15 cellular contexts compared by ENCODE assay signal in the genomic region with DNA sequence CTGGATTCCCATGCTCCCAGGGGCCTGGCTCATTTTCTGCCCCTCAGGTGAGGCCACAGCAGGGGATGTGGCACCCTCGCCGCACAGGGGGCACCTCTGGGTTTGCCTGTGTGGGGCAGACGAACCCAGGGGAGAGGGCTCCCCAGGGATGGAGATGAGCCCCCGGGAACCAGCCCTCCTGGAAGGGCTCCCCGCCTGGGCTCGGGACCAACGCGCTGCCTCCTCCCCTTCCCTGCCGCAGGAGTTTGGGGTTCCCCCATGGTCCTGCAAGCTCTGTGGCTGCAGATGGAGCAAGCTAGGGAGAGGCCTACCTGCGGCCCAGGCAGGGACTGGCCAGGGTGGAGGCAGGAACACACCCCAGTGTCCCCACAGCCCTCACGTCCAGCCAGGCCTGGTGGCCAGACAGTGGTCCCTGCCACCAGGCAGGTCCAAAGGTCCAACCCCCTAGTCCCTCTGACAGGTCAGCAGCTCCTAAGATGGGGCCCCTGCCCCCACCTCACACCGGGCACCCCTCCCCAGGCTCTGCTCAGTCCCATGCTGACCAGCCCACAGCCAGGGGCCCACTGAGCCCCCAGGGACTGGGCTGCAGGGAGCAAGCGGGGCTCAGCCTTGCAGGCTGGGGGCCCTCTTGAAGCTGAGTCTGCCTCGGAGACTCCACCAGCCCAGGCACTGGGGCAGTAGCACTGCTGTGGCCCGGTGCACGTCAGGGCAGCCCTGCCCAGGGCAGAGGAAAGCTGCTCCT. TPM values are rescaled to one million over a fixed set of nuclear protein-coding genes. Genes with fewer than 3 reads are reported as not detected.
DNase-seq lines count a peak whose midpoint lies in the region; ATAC-seq and TF ChIP-seq lines count a peak whose summit lies in the region.
"Had no signal": no experiment of that assay in that cellular context is flagged by ENCODE, and none has a peak within 500 bp of the region (broad histone marks: within the 10 kb centered on the region; RNA-seq: fewer than 3 reads in every experiment).

No MANE protein-coding gene starts in this region.

- intact Hi-C loops in left ventricle myocardium inferior (cut with micrococcal nuclease): no loop called here
- intact Hi-C loops in psoas muscle (cut with DNase I): loop anchor here in 1 of 2 donors (5.0 kb wide), 1 partner anchor 51 kb away; a partner anchor contains a TSS
- intact Hi-C loops in activated T-helper 1 cell treated with anti-CD3 and anti-CD28 coated beads, Interleukin-12 subunit alpha, Interleukin-12 subunit beta, Interleukin-2, Interleukin-4 antibody, amounts not matched to agents 30 ng/mL and 10 ng/mL and 1 ng/mL, durations not matched to agents 14 hours and 24 hours and 36 hours (cut with micrococcal nuclease): no loop called here
- intact Hi-C loops in naive thymus-derived CD4-positive, alpha-beta T cell (cut with micrococcal nuclease): no loop called here

- H3K4me2 ChIP-seq in BLaER1: peak overlapping the region; percentile 25; the same call in 1 of the 2 replicates

- POLR2A ChIA-PET in naive thymus-derived CD4-positive, alpha-beta T cell (lab: Charles Lee): no interaction called here

- ATAC-seq in psoas muscle: no peak
- ATAC-seq in naive thymus-derived CD4-positive, alpha-beta T cell: no peak
- ATAC-seq: CD8-positive, alpha-beta T cell had no signal

- no peak overlapping the region for H3K9ac ChIP-seq in BLaER1

- peaks cover 8% of the 10 kb centered on the region for H3K9me3 Mint-ChIP-seq in activated T-helper 1 cell treated with anti-CD3 and anti-CD28 coated beads, Interleukin-12 subunit alpha, Interleukin-12 subunit beta, Interleukin-2, Interleukin-4 antibody, amounts not matched to agents 30 ng/mL and 10 ng/mL and 1 ng/mL, durations not matched to agents 14 hours and 24 hours and 36 hours
- H3K9me3 Mint-ChIP-seq in naive thymus-derived CD4-positive, alpha-beta T cell: peaks cover 0 to 6% (median 3%) of the 10 kb centered on the region in 11 donors

- H4K20me1 ChIP-seq in BLaER1: peaks cover 65% of the 10 kb centered on the region

- no peak for TF ChIP-seq CTCF in VCaP (conservative IDR thresholded peaks at IDR 0.05)
- no peak for TF ChIP-seq CTCF in left ventricle myocardium inferior (IDR thresholded peaks at IDR 0.05; ENCODE audit: borderline replicate concordance)
- TF ChIP-seq CTCF in psoas muscle (IDR thresholded peaks at IDR 0.05): no peak

- H3K4me3 ChIP-seq in BLaER1 (no peak overlapping the region), left ventricle myocardium inferior (peak overlapping the region; percentile 6), psoas muscle (peak overlapping the region; percentile 34)
- no peak overlapping the region for H3K4me3 ChIP-seq in naive thymus-derived CD4-positive, alpha-beta T cell (ENCODE audit: low read length)

- no peaks in the 10 kb centered on the region for H3K4me1 Mint-ChIP-seq in activated T-helper 1 cell treated with anti-CD3 and anti-CD28 coated beads, Interleukin-12 subunit alpha, Interleukin-12 subunit beta, Interleukin-2, Interleukin-4 antibody, amounts not matched to agents 30 ng/mL and 10 ng/mL and 1 ng/mL, durations not matched to agents 14 hours and 24 hours and 36 hours (ENCODE audit: low read depth)
- H3K4me1 Mint-ChIP-seq in naive thymus-derived CD4-positive, alpha-beta T cell: peaks cover 0 to 3% (median 0%) of the 10 kb centered on the region in 7 donors

- no peak overlapping the region for H3K27ac Mint-ChIP-seq in activated T-helper 1 cell treated with anti-CD3 and anti-CD28 coated beads, Interleukin-12 subunit alpha, Interleukin-12 subunit beta, Interleukin-2, Interleukin-4 antibody, amounts not matched to agents 30 ng/mL and 10 ng/mL and 1 ng/mL, durations not matched to agents 14 hours and 24 hours and 36 hours
- H3K27ac Mint-ChIP-seq in naive thymus-derived CD4-positive, alpha-beta T cell: no peak overlapping the region
- H3K27ac Mint-ChIP-seq: CD8-positive, alpha-beta T cell; dendritic cell treated with granulocyte-macrophage colony-stimulating factor and Interleukin-4, amounts not matched to agents 40 ng/mL and 50 ng/mL, for 4 days; memory B cell had no signal

- WGBS in psoas muscle, 3 donors: 88 to 92% (median 89%) methylated on average over 15 to 16 of the region's 16 CpGs

- CTCF ChIA-PET in naive thymus-derived CD4-positive, alpha-beta T cell (lab: Charles Lee): no interaction called here

- no peak for DNase-seq in left ventricle myocardium inferior
- peak; percentile 22 to 53 for DNase-seq in psoas muscle
- DNase-seq in activated T-helper 1 cell treated with anti-CD3 and anti-CD28 coated beads, Interleukin-12 subunit alpha, Interleukin-12 subunit beta, Interleukin-2, Interleukin-4 antibody, amounts not matched to agents 30 ng/mL and 10 ng/mL and 1 ng/mL, durations not matched to agents 14 hours and 24 hours and 36 hours (ENCODE audit: low spot score): no peak
- no peak for DNase-seq in naive thymus-derived CD4-positive, alpha-beta T cell
- DNase-seq in NCI-H2029 (lab: John Stamatoyannopoulos, UW): no peak
- no peak for DNase-seq in NCI-H1694 (lab: John Stamatoyannopoulos, UW)
- DNase-seq: activated gamma-delta T cell treated with Interleukin-2 at 50 U/mL for 16 hours; HCEC 1CT; NCI-H146; stimulated activated naive CD4-positive, alpha-beta T cell had no signal

- peaks cover 8% of the 10 kb centered on the region; the same call in 1 of the 2 replicates for H3K27me3 ChIP-seq in BLaER1
- H3K27me3 ChIP-seq in left ventricle myocardium inferior (ENCODE audit: low read depth): no peaks in the 10 kb centered on the region
- H3K27me3 ChIP-seq in psoas muscle (ENCODE audit: insufficient read depth in 3 of 3, low read length in 2 of 3): no peaks in the 10 kb centered on the region
- no peaks in the 10 kb centered on the region for H3K27me3 ChIP-seq in naive thymus-derived CD4-positive, alpha-beta T cell (ENCODE audit: control insufficient read depth in 2 of 2, insufficient read depth in 2 of 2, low read length in 2 of 2)

- H3K36me3 Mint-ChIP-seq in activated T-helper 1 cell treated with anti-CD3 and anti-CD28 coated beads, Interleukin-12 subunit alpha, Interleukin-12 subunit beta, Interleukin-2, Interleukin-4 antibody, amounts not matched to agents 30 ng/mL and 10 ng/mL and 1 ng/mL, durations not matched to agents 14 hours and 24 hours and 36 hours (ENCODE audit: low read depth): peaks cover 3% of the 10 kb centered on the region
- peaks cover 0 to 4% (median 4%) of the 10 kb centered on the region in 5 donors for H3K36me3 Mint-ChIP-seq in naive thymus-derived CD4-positive, alpha-beta T cell
- H3K36me3 Mint-ChIP-seq: CD8-positive, alpha-beta T cell had no signal

- peaks cover 9% of the 10 kb centered on the region for H3K9me3 ChIP-seq in BLaER1
- H3K9me3 ChIP-seq in left ventricle myocardium inferior (replicated peaks): peaks cover 8% of the 10 kb centered on the region
- H3K9me3 ChIP-seq in psoas muscle: no peaks in the 10 kb centered on the region
- H3K9me3 ChIP-seq in naive thymus-derived CD4-positive, alpha-beta T cell (ENCODE audit: control insufficient read depth in 2 of 3, low read length in 3 of 3): no peaks in the 10 kb centered on the region

- peaks cover 2% of the 10 kb centered on the region for H3K27me3 Mint-ChIP-seq in activated T-helper 1 cell treated with anti-CD3 and anti-CD28 coated beads, Interleukin-12 subunit alpha, Interleukin-12 subunit beta, Interleukin-2, Interleukin-4 antibody, amounts not matched to agents 30 ng/mL and 10 ng/mL and 1 ng/mL, durations not matched to agents 14 hours and 24 hours and 36 hours (ENCODE audit: insufficient read depth)
- no peaks in the 10 kb centered on the region for H3K27me3 Mint-ChIP-seq in naive thymus-derived CD4-positive, alpha-beta T cell
- H3K27me3 Mint-ChIP-seq: memory B cell had no signal

- H3K27ac ChIP-seq in BLaER1 (no peak overlapping the region), VCaP (peak overlapping the region; percentile 31), left ventricle myocardium inferior (replicated peaks) (peak overlapping the region; percentile 98), psoas muscle (peak overlapping the region; percentile 82)
- no peak overlapping the region for H3K27ac ChIP-seq in naive thymus-derived CD4-positive, alpha-beta T cell (ENCODE audit: low read depth, low read length)

- H3K4me1 ChIP-seq in BLaER1 (peaks cover 56% of the 10 kb centered on the region), left ventricle myocardium inferior (peaks cover 70% of the 10 kb centered on the region), psoas muscle (peaks cover 54% of the 10 kb centered on the region)
- no peaks in the 10 kb centered on the region for H3K4me1 ChIP-seq in naive thymus-derived CD4-positive, alpha-beta T cell (ENCODE audit: control insufficient read depth in 2 of 2, insufficient read depth in 2 of 2, low read length in 2 of 2)

- H3K4me3 Mint-ChIP-seq in activated T-helper 1 cell treated with anti-CD3 and anti-CD28 coated beads, Interleukin-12 subunit alpha, Interleukin-12 subunit beta, Interleukin-2, Interleukin-4 antibody, amounts not matched to agents 30 ng/mL and 10 ng/mL and 1 ng/mL, durations not matched to agents 14 hours and 24 hours and 36 hours: no peak overlapping the region
- no peak overlapping the region for H3K4me3 Mint-ChIP-seq in naive thymus-derived CD4-positive, alpha-beta T cell
- H3K4me3 Mint-ChIP-seq: CD8-positive, alpha-beta T cell; dendritic cell treated with granulocyte-macrophage colony-stimulating factor and Interleukin-4, amounts not matched to agents 40 ng/mL and 50 ng/mL, for 4 days; memory B cell had no signal

- peaks cover 31% of the 10 kb centered on the region for H3K36me3 ChIP-seq in BLaER1
- H3K36me3 ChIP-seq in left ventricle myocardium inferior: peaks cover 25% of the 10 kb centered on the region
- H3K36me3 ChIP-seq in psoas muscle (ENCODE audit: insufficient read depth in 1 of 2, low read depth in 1 of 2): peaks cover 0 to 27% of the 10 kb centered on the region in 2 donors
- H3K36me3 ChIP-seq in naive thymus-derived CD4-positive, alpha-beta T cell (ENCODE audit: control insufficient read depth in 2 of 3, insufficient read depth in 3 of 3, low read length in 3 of 3): no peaks in the 10 kb centered on the region

RNA-seq across cellular contexts. Expression of a gene that starts 13.7 kb away (rescaled TPM):
- total RNA-seq in left ventricle myocardium inferior (70.9 TPM), psoas muscle (10 to 100 TPM; 27.2 to 74.6 (median 46.5) TPM)
- 10 to 100 TPM; 14.4 to 40.5 (median 23.3) TPM for polyA plus RNA-seq in psoas muscle
- total RNA-seq in activated T-helper 1 cell treated with anti-CD3 and anti-CD28 coated beads, Interleukin-12 subunit alpha, Interleukin-12 subunit beta, Interleukin-2, Interleukin-4 antibody, amounts not matched to agents 30 ng/mL and 10 ng/mL and 1 ng/mL, durations not matched to agents 14 hours and 24 hours and 36 hours: 0.83 and 1.2 TPM in 2 replicates
- total RNA-seq in naive thymus-derived CD4-positive, alpha-beta T cell: 1 to 10 TPM in 1 of 5 experiments, under 1 TPM in 4; 0.05 to 1.3 (median 0.57) TPM
- polyA plus RNA-seq in naive thymus-derived CD4-positive, alpha-beta T cell: not detected

RNA-seq across cellular contexts. Expression of a gene that starts 33.4 kb away (rescaled TPM):
- 661 TPM for total RNA-seq in left ventricle myocardium inferior
- 1,000 to 10,000 TPM in 3 of 4 donors, 100 to 1,000 TPM in 1; 602 to 1,206 (median 1,044) TPM for total RNA-seq in psoas muscle
- polyA plus RNA-seq in psoas muscle: 1,000 to 10,000 TPM; 3,473 to 5,162 (median 3,791) TPM
- total RNA-seq in activated T-helper 1 cell treated with anti-CD3 and anti-CD28 coated beads, Interleukin-12 subunit alpha, Interleukin-12 subunit beta, Interleukin-2, Interleukin-4 antibody, amounts not matched to agents 30 ng/mL and 10 ng/mL and 1 ng/mL, durations not matched to agents 14 hours and 24 hours and 36 hours: 1,907 and 1,920 TPM in 2 replicates
- 1,000 to 10,000 TPM; 2,026 to 3,407 (median 3,308) TPM for total RNA-seq in naive thymus-derived CD4-positive, alpha-beta T cell
- polyA plus RNA-seq in naive thymus-derived CD4-positive, alpha-beta T cell: 1,000 to 10,000 TPM; 3,163 to 3,458 TPM

RNA-seq across cellular contexts. Expression of a gene that starts 50.7 kb away (rescaled TPM):
- total RNA-seq in left ventricle myocardium inferior: 70.5 TPM
- total RNA-seq in psoas muscle: 100 to 1,000 TPM; 142 to 280 (median 238) TPM
- polyA plus RNA-seq in psoas muscle: 100 to 1,000 TPM; 355 to 603 (median 460) TPM
- total RNA-seq in activated T-helper 1 cell treated with anti-CD3 and anti-CD28 coated beads, Interleukin-12 subunit alpha, Interleukin-12 subunit beta, Interleukin-2, Interleukin-4 antibody, amounts not matched to agents 30 ng/mL and 10 ng/mL and 1 ng/mL, durations not matched to agents 14 hours and 24 hours and 36 hours: 181 and 188 TPM in 2 replicates
- total RNA-seq in naive thymus-derived CD4-positive, alpha-beta T cell: 100 to 1,000 TPM in 1 of 5 experiments, 10 to 100 TPM in 4; 51.3 to 117 (median 55.0) TPM
- 10 to 100 TPM; 73.7 to 99.9 TPM for polyA plus RNA-seq in naive thymus-derived CD4-positive, alpha-beta T cell

RNA-seq across cellular contexts. Expression of a gene that starts 53.6 kb away (rescaled TPM):
- 12.0 TPM for total RNA-seq in left ventricle myocardium inferior
- total RNA-seq in psoas muscle: 1 to 10 TPM; 3.0 to 4.2 (median 3.9) TPM
- polyA plus RNA-seq in psoas muscle: 1 to 10 TPM; 2.4 to 4.3 (median 3.5) TPM
- 12.9 and 15.7 TPM in 2 replicates for total RNA-seq in activated T-helper 1 cell treated with anti-CD3 and anti-CD28 coated beads, Interleukin-12 subunit alpha, Interleukin-12 subunit beta, Interleukin-2, Interleukin-4 antibody, amounts not matched to agents 30 ng/mL and 10 ng/mL and 1 ng/mL, durations not matched to agents 14 hours and 24 hours and 36 hours
- total RNA-seq in naive thymus-derived CD4-positive, alpha-beta T cell: 10 to 100 TPM in 1 of 5 experiments, 1 to 10 TPM in 4; 4.3 to 16.7 (median 6.3) TPM
- 1 to 10 TPM in 1 of 2 donors, under 1 TPM in 1; 0.61 to 1.8 TPM for polyA plus RNA-seq in naive thymus-derived CD4-positive, alpha-beta T cell

Comparison
In these comparisons a context has a peak if more than half of its experiments do, and no peak if none do; other contexts are left out.
1. H3K27ac ChIP-seq: peak in VCaP (single experiment), left ventricle myocardium inferior (single experiment) and psoas muscle (single experiment); none in BLaER1 (single experiment) and naive thymus-derived CD4-positive, alpha-beta T cell (single experiment).
2. H3K4me3 ChIP-seq: peak in left ventricle myocardium inferior (single experiment) and psoas muscle (single experiment); none in BLaER1 (single experiment) and naive thymus-derived CD4-positive, alpha-beta T cell (single experiment).
3. DNase-seq: peak in psoas muscle (2 of 2); none in left ventricle myocardium inferior (single experiment), activated T-helper 1 cell treated with anti-CD3 and anti-CD28 coated beads, Interleukin-12 subunit alpha, Interleukin-12 subunit beta, Interleukin-2, Interleukin-4 antibody, amounts not matched to agents 30 ng/mL and 10 ng/mL and 1 ng/mL, durations not matched to agents 14 hours and 24 hours and 36 hours (single experiment), naive thymus-derived CD4-positive, alpha-beta T cell (0 of 9), NCI-H2029 (single experiment) and NCI-H1694 (single experiment).
4. RNA of a gene that starts 13.7 kb away (total RNA-seq): 70.9 TPM in left ventricle myocardium inferior (single experiment) and 27.2 to 74.6 TPM in psoas muscle; 0.83 to 1.2 TPM in activated T-helper 1 cell treated with anti-CD3 and anti-CD28 coated beads, Interleukin-12 subunit alpha, Interleukin-12 subunit beta, Interleukin-2, Interleukin-4 antibody, amounts not matched to agents 30 ng/mL and 10 ng/mL and 1 ng/mL, durations not matched to agents 14 hours and 24 hours and 36 hours and 0.05 to 1.3 TPM in naive thymus-derived CD4-positive, alpha-beta T cell; every median in the first group is over 10 times any median in the second.